Comparison of ENCODE assay signal across 9 cellular contexts in genomic region chr1:159944623-159945455, GRCh38. TPM values are rescaled to one million over a fixed set of nuclear protein-coding genes. Genes with fewer than 3 reads are reported as not detected.
DNase-seq lines count a peak whose midpoint lies in the region; ATAC-seq, FAIRE-seq and TF ChIP-seq lines count a peak whose summit lies in the region.
"Had no signal": no experiment of that assay in that cellular context is flagged by ENCODE, and none has a peak within 500 bp of the region (broad histone marks: within the 10 kb centered on the region; RNA-seq: fewer than 3 reads in every experiment).

No MANE protein-coding gene starts in this region.

- H3K4me1 ChIP-seq in BLaER1 treated with 17β-estradiol and CSF1 and Interleukin-3, amounts not matched to agents 10 nM and 100 nM = peaks cover 26 to 63% (median 57%) of the 10 kb centered on the region in 10 experiments
- H3K4me1 ChIP-seq in MM.1S (ENCODE audit: low read length) = no peaks in the 10 kb centered on the region
- peaks cover 7 to 24% (median 15%) of the 10 kb centered on the region in 4 experiments for H3K4me1 ChIP-seq in H1 (replicated peaks in 1 of 4; ENCODE audit: control insufficient read depth in 3 of 4, insufficient read depth in 4 of 4, low read length in 3 of 4)

- H4K5ac ChIP-seq in H1 (ENCODE audit: insufficient read length, low read depth, low read length) = peak overlapping the region; percentile 12

- peak overlapping the region; percentile 63 for H3K4ac ChIP-seq in H1 (replicated peaks; ENCODE audit: insufficient read length, low read depth, low read length)

- TF ChIP-seq CTCF in MM.1S (IDR thresholded peaks at IDR 0.05; ENCODE audit: low read length) = no peak
- no peak for TF ChIP-seq CTCF in H1 (IDR thresholded peaks at IDR 0.05; ENCODE audit: control extremely low read depth in 1 of 3, insufficient read depth in 1 of 3, low read depth in 1 of 3, low read length in 3 of 3)
- no peak for TF ChIP-seq CTCF in nephron (IDR thresholded peaks at IDR 0.05; ENCODE audit: unreplicated experiment in 3 of 3)

- FAIRE-seq in H1 (lab: Jason Lieb, UNC) (no peak), GM12891 (lab: Jason Lieb, UNC) (no peak)
- FAIRE-seq: frontal cortex had no signal

- H3K4me3 ChIP-seq in BLaER1 treated with 17β-estradiol and CSF1 and Interleukin-3, amounts not matched to agents 10 nM and 100 nM = peak overlapping the region; percentile 47 to 72 (median 61)
- H3K4me3 ChIP-seq in MM.1S (ENCODE audit: low read length) (peak overlapping the region; percentile 59), H1 (ENCODE audit: extremely low read depth in 1 of 4, insufficient read depth in 2 of 4, low read depth in 3 of 4, low read length in 4 of 4) (peak overlapping the region; percentile 49 to 82 (median 62))

- peak overlapping the region; percentile 60; the same call in 1 of the 2 replicates for H2BK12ac ChIP-seq in H1 (ENCODE audit: low read depth, low read length)

- peak overlapping the region; percentile 10 for H3K56ac ChIP-seq in H1 (replicated peaks; ENCODE audit: insufficient read length, low read depth, low read length)

- 0 out of 2 replicates have a peak overlapping the region, but pooled peaks have one; percentile 29 for H2BK15ac ChIP-seq in H1 (ENCODE audit: low read length)

- H4K8ac ChIP-seq in H1 (ENCODE audit: extremely low read depth, insufficient read depth, low read length) = no peak overlapping the region; the same call in 1 of the 2 replicates

- H4K91ac ChIP-seq in H1 (replicated peaks; ENCODE audit: insufficient read length, low read length) = peak overlapping the region; percentile 59

- peaks cover 6% of the 10 kb centered on the region for H3K27me3 Mint-ChIP-seq in nephron (ENCODE audit: low read depth)

- 0 out of 2 replicates have a peak overlapping the region, but pooled peaks have one; percentile 72 for H2BK20ac ChIP-seq in H1 (ENCODE audit: low read length)

- H3K27ac ChIP-seq in BLaER1 treated with 17β-estradiol and CSF1 and Interleukin-3, amounts not matched to agents 10 nM and 100 nM = no peak overlapping the region; a peak in 1 of 22 replicates
- H3K27ac ChIP-seq in MM.1S (ENCODE audit: low read length) = no peak overlapping the region
- peak overlapping the region; percentile 9; the same call in 1 of the 2 replicates for H3K27ac ChIP-seq in H1 (ENCODE audit: low read depth, low read length)

- H4K20me1 ChIP-seq in BLaER1 treated with 17β-estradiol and CSF1 and Interleukin-3, amounts not matched to agents 10 nM and 100 nM = no peaks in the 10 kb centered on the region
- H4K20me1 ChIP-seq in MM.1S (ENCODE audit: insufficient read depth, low read length) = no peaks in the 10 kb centered on the region
- no peaks in the 10 kb centered on the region for H4K20me1 ChIP-seq in H1 (replicated peaks in 1 of 2; ENCODE audit: control insufficient read depth in 1 of 2, insufficient read depth in 2 of 2, low read length in 2 of 2)

- peak overlapping the region; percentile 25 to 78 (median 68); a peak in 18 of 22 replicates for H3K9ac ChIP-seq in BLaER1 treated with 17β-estradiol and CSF1 and Interleukin-3, amounts not matched to agents 10 nM and 100 nM
- H3K9ac ChIP-seq in MM.1S (ENCODE audit: low read length) (no peak overlapping the region), H1 (replicated peaks in 1 of 4; ENCODE audit: extremely low read depth in 1 of 4, low read depth in 3 of 4, low read length in 3 of 4) (peak overlapping the region in 3 of 4 experiments; percentile 36 to 45 (median 42); a peak in 4 of 7 replicates)

- peaks cover 10% of the 10 kb centered on the region; the same call in 1 of the 2 replicates for H3K23me2 ChIP-seq in H1 (ENCODE audit: low read depth, low read length)

- POLR2A ChIA-PET in H1 (lab: Charles Lee; ENCODE audit: partially characterized antibody) = interaction anchor here (0.6 to 2.8 kb wide), 21 partner anchors 9 to 139 kb away, joined by 3 to 19 read pairs (median 4); partner anchors contain the start of genes CFAP45, PIGM, SLAMF9 and TAGLN2

- DNase-seq in MM.1S (no peak), H1 (ENCODE audit: low read depth in 1 of 2, low spot score in 2 of 2) (no peak), GM12891 (ENCODE audit: insufficient read length, low spot score) (no peak), HK-2 (ENCODE audit: unreplicated experiment) (no peak)

- H3K27me3 ChIP-seq in BLaER1 treated with 17β-estradiol and CSF1 and Interleukin-3, amounts not matched to agents 10 nM and 100 nM = peaks cover 0 to 25% (median 0%) of the 10 kb centered on the region in 11 experiments; a peak in 5 of 22 replicates
- H3K27me3 ChIP-seq in MM.1S (replicated peaks; ENCODE audit: insufficient read depth, low read length) = peaks cover 43% of the 10 kb centered on the region
- no peaks in the 10 kb centered on the region for H3K27me3 ChIP-seq in H1 (replicated peaks in 1 of 4; ENCODE audit: control insufficient read depth in 3 of 4, extremely low read depth in 1 of 4, insufficient read depth in 3 of 4, low read length in 3 of 4)

- H2BK120ac ChIP-seq in H1 (replicated peaks; ENCODE audit: low read depth, low read length) = no peak overlapping the region

- H3K9me3 Mint-ChIP-seq in nephron = no peaks in the 10 kb centered on the region

- peaks cover 36% of the 10 kb centered on the region for H3K4me1 Mint-ChIP-seq in nephron

- no peaks in the 10 kb centered on the region for H3K9me2 ChIP-seq in MM.1S (replicated peaks; ENCODE audit: insufficient read depth, low read length)

- no peaks in the 10 kb centered on the region for H3K36me3 Mint-ChIP-seq in nephron (ENCODE audit: low read depth)

- H3K9me3 ChIP-seq in BLaER1 treated with 17β-estradiol and CSF1 and Interleukin-3, amounts not matched to agents 10 nM and 100 nM (replicated peaks in 1 of 11) = no peaks in the 10 kb centered on the region
- no peaks in the 10 kb centered on the region for H3K9me3 ChIP-seq in MM.1S (replicated peaks; ENCODE audit: insufficient read depth, low read length)
- no peaks in the 10 kb centered on the region for H3K9me3 ChIP-seq in H1 (ENCODE audit: insufficient read depth in 2 of 2, low read depth in 1 of 2, low read length in 1 of 2)

- no peak overlapping the region; the same call in 1 of the 2 replicates for H2BK5ac ChIP-seq in H1 (ENCODE audit: low read depth, low read length)

- peak overlapping the region; percentile 80; the same call in 1 of the 2 replicates for H2AFZ ChIP-seq in MM.1S (ENCODE audit: low read length)
- H2AFZ ChIP-seq in H1 (ENCODE audit: low read length) = no peak overlapping the region

- H3K4me2 ChIP-seq in BLaER1 treated with 17β-estradiol and CSF1 and Interleukin-3, amounts not matched to agents 10 nM and 100 nM = peak overlapping the region; percentile 82 to 100 (median 96)
- peak overlapping the region; percentile 92 for H3K4me2 ChIP-seq in MM.1S (ENCODE audit: low read depth, low read length)
- peak overlapping the region; percentile 72 to 77 for H3K4me2 ChIP-seq in H1 (ENCODE audit: insufficient read depth in 1 of 2, low read depth in 2 of 2, low read length in 2 of 2)

- ATAC-seq in HG03439 (IDR thresholded peaks at IDR 0.05; ENCODE audit: unreplicated experiment) = no peak
- ATAC-seq in GM18502 (IDR thresholded peaks at IDR 0.05; ENCODE audit: poor library complexity, unreplicated experiment) = no peak

- CTCF ChIA-PET in H1 (lab: Charles Lee; ENCODE audit: partially characterized antibody) = interaction anchor here (0.9 to 35.5 kb wide), 9 partner anchors 8 to 76 kb away, joined by 3 to 696 read pairs (median 8); partner anchors contain the start of gene TAGLN2

- peak overlapping the region; percentile 27 to 47 (median 34) for H3K27ac Mint-ChIP-seq in nephron

- no peak overlapping the region for H3K23ac ChIP-seq in H1 (ENCODE audit: insufficient read length)

- H3K18ac ChIP-seq in H1 (ENCODE audit: extremely low read depth, low read length) = peak overlapping the region; percentile 60; the same call in 1 of the 2 replicates

- WGBS in H1 (ENCODE audit: extremely low coverage in 1 of 2, insufficient coverage in 1 of 2, insufficient read length in 1 of 2, insufficient replicate concordance in 2 of 2, low coverage in 1 of 2, low lambda C conversion rate in 2 of 2, missing lambda C conversion rate in 1 of 2), 2 experiments = 20% methylated on average over 11 of the region's 11 CpGs; no CpG with 5 or more reads in 1 of the 2 experiments

- H3K4me3 Mint-ChIP-seq in nephron = peak overlapping the region; percentile 89 to 92 (median 90)

- peak in 1 of 2 experiments; percentile 8; a peak in 1 of 3 replicates for TF ChIP-seq POLR2A in H1 (IDR thresholded peaks at IDR 0.05; ENCODE audit: control extremely low read depth in 1 of 2, low read depth in 2 of 2, low read length in 2 of 2)
- no peak for TF ChIP-seq POLR2A in GM12891 (IDR thresholded peaks at IDR 0.05; ENCODE audit: low read depth, low read length)

- peak overlapping the region; percentile 85; the same call in 1 of the 2 replicates for H2AK5ac ChIP-seq in H1 (ENCODE audit: low read depth, low read length)

- H3F3A ChIP-seq in MM.1S (ENCODE audit: insufficient read depth, low read length) = 0 out of 2 replicates have a peak, but pooled peaks cover 2% of the 10 kb centered on the region

- H3K14ac ChIP-seq in H1 (ENCODE audit: insufficient read length) = no peak overlapping the region

- TF ChIP-seq RAD21 in H1 (IDR thresholded peaks at IDR 0.05 in 1 of 2, conservative IDR thresholded peaks at IDR 0.05 in 1 of 2; ENCODE audit: low read depth in 2 of 2, low read length in 2 of 2) = no peak

- H3K79me2 ChIP-seq in MM.1S (ENCODE audit: low read length) = no peaks in the 10 kb centered on the region
- H3K79me2 ChIP-seq in H1 (ENCODE audit: control insufficient read depth in 1 of 2, insufficient read depth in 2 of 2, low read length in 2 of 2) = peaks cover 3 to 12% of the 10 kb centered on the region in 2 experiments; a peak in 2 of 4 replicates

- no peaks in the 10 kb centered on the region for H3K36me3 ChIP-seq in BLaER1 treated with 17β-estradiol and CSF1 and Interleukin-3, amounts not matched to agents 10 nM and 100 nM
- H3K36me3 ChIP-seq in MM.1S (replicated peaks; ENCODE audit: insufficient read depth, low read length) (no peaks in the 10 kb centered on the region), H1 (ENCODE audit: control insufficient read depth in 2 of 4, insufficient read depth in 4 of 4, low read length in 3 of 4) (peaks cover 0 to 6% (median 0%) of the 10 kb centered on the region in 4 experiments; a peak in 5 of 8 replicates)

- peaks cover 2% of the 10 kb centered on the region; the same call in 1 of the 2 replicates for H3K79me1 ChIP-seq in H1 (ENCODE audit: low read depth, low read length)

- TF ChIP-seq EP300 in H1 (IDR thresholded peaks at IDR 0.05; ENCODE audit: borderline replicate concordance in 1 of 2, low read depth in 2 of 2, low read length in 2 of 2) = no peak

RNA-seq across cellular contexts. Expression of gene IGSF9, which starts 0.6 kb away (rescaled TPM):
- 28.1 and 29.2 TPM in 2 replicates for total RNA-seq in H1 (2021; fragmentation: NEBNext Ultra II Directional; extraction: Animal tissue kit (Norgen Biotek cat#: 25700))
- polyA plus RNA-seq in H1 (2011; rRNA removed) = 10.9 and 22.5 TPM in 2 replicates
- polyA plus RNA-seq in H1 (2011; cell fraction: cytosol; rRNA removed) = 12.7 TPM
- polyA plus RNA-seq in H1 (2011; cell fraction: nucleus; rRNA removed) = 51.2 TPM
- 15.9 to 25.3 TPM (median 21.2 TPM) in 4 replicates for polyA plus RNA-seq in H1 (2012, experiment 1 of 2)
- polyA plus RNA-seq in H1 (2012, experiment 2 of 2) = 18.7 TPM
- 20.9 TPM for polyA plus RNA-seq in H1 (2013, experiment 1 of 2)
- 19.7 TPM for polyA plus RNA-seq in H1 (2013, experiment 2 of 2)
- polyA minus RNA-seq in H1 (2011; rRNA and poly(A)+ RNA removed) = 6.2 and 8.0 TPM in 2 replicates
- polyA minus RNA-seq in H1 (2011; cell fraction: cytosol; rRNA and poly(A)+ RNA removed) = 10.9 TPM
- 11.3 TPM for polyA minus RNA-seq in H1 (2011; cell fraction: nucleus; rRNA and poly(A)+ RNA removed)
- 0.05 TPM for polyA plus RNA-seq in GM12891 (2012; ENCODE audit: low read depth, missing spikeins)

RNA-seq across cellular contexts. Expression of gene SLAMF9, which starts 9.2 kb away (rescaled TPM):
- total RNA-seq in H1 (2021; fragmentation: NEBNext Ultra II Directional; extraction: Animal tissue kit (Norgen Biotek cat#: 25700)) = not detected in 2 replicates
- polyA plus RNA-seq in H1 (2011; rRNA removed) = not detected in 2 replicates
- polyA plus RNA-seq in H1 (2011; cell fraction: cytosol; rRNA removed) = not detected
- not detected for polyA plus RNA-seq in H1 (2011; cell fraction: nucleus; rRNA removed)
- polyA plus RNA-seq in H1 (2012, experiment 1 of 2) = not detected in 4 replicates
- polyA plus RNA-seq in H1 (2012, experiment 2 of 2) = not detected
- polyA plus RNA-seq in H1 (2013, experiment 1 of 2) = not detected
- polyA plus RNA-seq in H1 (2013, experiment 2 of 2) = not detected
- not detected in 2 replicates for polyA minus RNA-seq in H1 (2011; rRNA and poly(A)+ RNA removed)
- not detected for polyA minus RNA-seq in H1 (2011; cell fraction: cytosol; rRNA and poly(A)+ RNA removed)
- not detected for polyA minus RNA-seq in H1 (2011; cell fraction: nucleus; rRNA and poly(A)+ RNA removed)
- not detected for polyA plus RNA-seq in GM12891 (2012; ENCODE audit: low read depth, missing spikeins)
- total RNA-seq: frontal cortex had no signal

RNA-seq across cellular contexts. Expression of gene TAGLN2, which starts 19.5 kb away (rescaled TPM):
- 86.0 and 93.0 TPM in 2 replicates for total RNA-seq in H1 (2021; fragmentation: NEBNext Ultra II Directional; extraction: Animal tissue kit (Norgen Biotek cat#: 25700))
- 114 and 142 TPM in 2 replicates for polyA plus RNA-seq in H1 (2011; rRNA removed)
- 93.7 TPM for polyA plus RNA-seq in H1 (2011; cell fraction: cytosol; rRNA removed)
- polyA plus RNA-seq in H1 (2011; cell fraction: nucleus; rRNA removed) = 102 TPM
- polyA plus RNA-seq in H1 (2012, experiment 1 of 2) = 81.8 to 121 TPM (median 94.5 TPM) in 4 replicates
- polyA plus RNA-seq in H1 (2012, experiment 2 of 2) = 122 TPM
- 51.9 TPM for polyA plus RNA-seq in H1 (2013, experiment 1 of 2)
- polyA plus RNA-seq in H1 (2013, experiment 2 of 2) = 53.4 TPM
- 38.3 and 40.1 TPM in 2 replicates for polyA minus RNA-seq in H1 (2011; rRNA and poly(A)+ RNA removed)
- polyA minus RNA-seq in H1 (2011; cell fraction: cytosol; rRNA and poly(A)+ RNA removed) = 29.8 TPM
- polyA minus RNA-seq in H1 (2011; cell fraction: nucleus; rRNA and poly(A)+ RNA removed) = 23.9 TPM
- 378 TPM for polyA plus RNA-seq in GM12891 (2012; ENCODE audit: low read depth, missing spikeins)

RNA-seq across cellular contexts. Expression of gene CFAP45, which starts 44.9 kb away (rescaled TPM):
- total RNA-seq in H1 (2021; fragmentation: NEBNext Ultra II Directional; extraction: Animal tissue kit (Norgen Biotek cat#: 25700)) = not detected in 2 replicates
- polyA plus RNA-seq in H1 (2011; rRNA removed) = 0.05 and 0.11 TPM in 2 replicates
- polyA plus RNA-seq in H1 (2011; cell fraction: cytosol; rRNA removed) = 0.45 TPM
- 0.16 TPM for polyA plus RNA-seq in H1 (2011; cell fraction: nucleus; rRNA removed)
- 0.16 to 0.64 TPM (median 0.36 TPM) in 4 replicates for polyA plus RNA-seq in H1 (2012, experiment 1 of 2)
- polyA plus RNA-seq in H1 (2012, experiment 2 of 2) = 0.31 TPM
- polyA plus RNA-seq in H1 (2013, experiment 1 of 2) = 0.30 TPM
- 0.31 TPM for polyA plus RNA-seq in H1 (2013, experiment 2 of 2)
- polyA minus RNA-seq in H1 (2011; rRNA and poly(A)+ RNA removed) = not detected in 2 replicates
- polyA minus RNA-seq in H1 (2011; cell fraction: cytosol; rRNA and poly(A)+ RNA removed) = not detected
- polyA minus RNA-seq in H1 (2011; cell fraction: nucleus; rRNA and poly(A)+ RNA removed) = not detected
- polyA plus RNA-seq in GM12891 (2012; ENCODE audit: low read depth, missing spikeins) = 0.49 TPM
